ENCODE assay signal across 21 cellular contexts in genomic region chr2:170498559-170498958, GRCh38.
A peak's percentile ranks its signal among the peaks of the same experiment; 100 is the strongest.
DNase-seq lines count a peak whose midpoint lies in the region; ATAC-seq and TF ChIP-seq lines count a peak whose summit lies in the region.
"Had no signal": no experiment of that assay in that cellular context is flagged by ENCODE, and none has a peak within 500 bp of the region (broad histone marks: within the 10 kb centered on the region; RNA-seq: fewer than 3 reads in every experiment).

No MANE protein-coding gene starts in this region.

- H2BK120ac ChIP-seq in mesendoderm (ENCODE audit: low read depth, low read length) = no peak overlapping the region

- H3K4me1 ChIP-seq in HEK293 (ENCODE audit: control insufficient read depth, insufficient read depth, low read length) = no peaks in the 10 kb centered on the region
- H3K4me1 ChIP-seq in mesendoderm (ENCODE audit: control insufficient read depth, low read depth, low read length) = peaks cover 11% of the 10 kb centered on the region
- H3K4me1 ChIP-seq in ascending aorta = no peaks in the 10 kb centered on the region
- peaks cover 0 to 22% (median 7%) of the 10 kb centered on the region in 9 donors for H3K4me1 ChIP-seq in heart right ventricle
- H3K4me1 ChIP-seq: Peyer's patch had no signal

- H3K56ac ChIP-seq in mesendoderm (ENCODE audit: low read length) = no peak overlapping the region

- no CpG with 5 or more reads among the region's 4 CpGs for WGBS in mesendoderm (ENCODE audit: extremely low coverage, insufficient coverage, low lambda C conversion rate)
- WGBS in heart right ventricle, 2 donors = 42 to 45% methylated on average over 4 of the region's 4 CpGs

- DNase-seq in NCI-H1436 (lab: John Stamatoyannopoulos, UW) (peak; percentile 72), NCI-H1436 treated with DMSO at 0.1 percent for 48 hours (lab: John Stamatoyannopoulos, UW) (no peak), NCI-H748 (lab: John Stamatoyannopoulos, UW; ENCODE audit: unreplicated experiment) (peak; percentile 87), mesendoderm (no peak), ascending aorta (ENCODE audit: low spot score in 2 of 2) (no peak), RPMI8226 (no peak), heart right ventricle (no peak)
- DNase-seq: COR-L47, DND-41, GDM1, GOT3, HFFc6, KG1, NCI-H1048, NCI-H2081 treated with DMSO at 0.1 percent for 48 hours, NCI-H526 treated with DMSO at 0.1 percent for 48 hours, Peyer's patch, SHP77 had no signal

- H4K5ac ChIP-seq in mesendoderm (ENCODE audit: low read length) = no peak overlapping the region

- H3K4me2 ChIP-seq in mesendoderm (ENCODE audit: low read length) = no peak overlapping the region

- H3K23ac ChIP-seq in mesendoderm (ENCODE audit: low read length) = no peak overlapping the region

- H3K9me3 ChIP-seq in HEK293 (ENCODE audit: control insufficient read depth, insufficient read depth, low read depth, low read length) (no peaks in the 10 kb centered on the region), ascending aorta (no peaks in the 10 kb centered on the region), heart right ventricle (no peaks in the 10 kb centered on the region)
- H3K9me3 ChIP-seq: Peyer's patch had no signal

- H2AK5ac ChIP-seq in mesendoderm (ENCODE audit: low read length) = no peak overlapping the region

- peak overlapping the region; percentile 25 for H2BK15ac ChIP-seq in mesendoderm (replicated peaks; ENCODE audit: low read depth)

- H3K4me3 ChIP-seq in HEK293 (ENCODE audit: low read depth, low read length) = no peak overlapping the region
- no peak overlapping the region for H3K4me3 ChIP-seq in mesendoderm (ENCODE audit: low read length)
- H3K4me3 ChIP-seq in ascending aorta = no peak overlapping the region
- no peak overlapping the region for H3K4me3 ChIP-seq in heart right ventricle
- H3K4me3 ChIP-seq: Peyer's patch had no signal

- H3K27me3 ChIP-seq in mesendoderm (ENCODE audit: insufficient read depth, low read length, poor library complexity) (no peaks in the 10 kb centered on the region), ascending aorta (no peaks in the 10 kb centered on the region), heart right ventricle (peaks cover 0 to 12% (median 6%) of the 10 kb centered on the region in 7 donors)
- H3K27me3 ChIP-seq: Peyer's patch had no signal

- H3K18ac ChIP-seq in mesendoderm (ENCODE audit: low read length) = no peak overlapping the region

- H3K36me3 ChIP-seq in HEK293 (ENCODE audit: control insufficient read depth in 2 of 2, insufficient read depth in 1 of 2, low read length in 2 of 2) = no peaks in the 10 kb centered on the region
- H3K36me3 ChIP-seq in mesendoderm (ENCODE audit: control insufficient read depth, insufficient read depth, low read length) = no peaks in the 10 kb centered on the region
- no peaks in the 10 kb centered on the region for H3K36me3 ChIP-seq in ascending aorta
- no peaks in the 10 kb centered on the region for H3K36me3 ChIP-seq in heart right ventricle
- H3K36me3 ChIP-seq: Peyer's patch had no signal

- CTCF ChIA-PET in HEK293 (lab: Yijun Ruan, JAX) = interaction anchor here (0.9 kb wide), 1 partner anchor 12 kb away, joined by 3 read pairs; no protein-coding TSS in a partner anchor

- no peak overlapping the region for H3K4ac ChIP-seq in mesendoderm (ENCODE audit: low read depth, low read length)

- H4K8ac ChIP-seq in mesendoderm (ENCODE audit: low read depth, low read length) = no peak overlapping the region

- POLR2A ChIA-PET in HEK293 (lab: Yijun Ruan, JAX) = no interaction called here

- no peaks in the 10 kb centered on the region for H3K79me2 ChIP-seq in mesendoderm (ENCODE audit: control insufficient read depth, insufficient read depth, low read length)

- intact Hi-C loops in ascending aorta (cut with DNase I) = no loop called here
- intact Hi-C loops in heart right ventricle (cut with DNase I) = loop anchor here in 1 of 10 donors (10.0 kb wide), 1 partner anchor 216 kb away; the partner anchor contains the start of gene SP5

- ATAC-seq in heart right ventricle = no peak
- ATAC-seq: SK-N-SH treated with all-trans-retinoic acid at 6 μM for 48 hours had no signal

- H3K79me1 ChIP-seq in mesendoderm (ENCODE audit: low read length) = no peaks in the 10 kb centered on the region

- H3K27ac ChIP-seq in HEK293 (ENCODE audit: extremely low read depth, low read depth, low read length) (no peak overlapping the region), mesendoderm (ENCODE audit: low read depth, low read length) (no peak overlapping the region), ascending aorta (no peak overlapping the region), heart right ventricle (no peak overlapping the region)
- H3K27ac ChIP-seq: C4-2B, Peyer's patch had no signal

- TF ChIP-seq CTCF in HEK293 (tag by site-specific recombination; IDR thresholded peaks at IDR 0.05) (no peak), ascending aorta (IDR thresholded peaks at IDR 0.05) (no peak), heart right ventricle (IDR thresholded peaks at IDR 0.05) (no peak)

- H3K9ac ChIP-seq in mesendoderm (ENCODE audit: low read length) = no peak overlapping the region

- no peak overlapping the region for H2BK5ac ChIP-seq in mesendoderm (ENCODE audit: low read length)

TF ChIP-seq in HEK293, 187 proteins besides CTCF, POLR2A, EP300 and RAD21:
- TF ChIP-seq WT1 (tag by site-specific recombination; IDR thresholded peaks at IDR 0.05) (peak; percentile 57), ZNF433 (tag by site-specific recombination; IDR thresholded peaks at IDR 0.05; ENCODE audit: low read depth) (no peak), ZNF621 (tag by site-specific recombination; IDR thresholded peaks at IDR 0.05) (no peak), ZNF16 (tag by site-specific recombination; IDR thresholded peaks at IDR 0.05; ENCODE audit: low read depth) (no peak)

Comparison
In these comparisons a context has a peak if more than half of its experiments do, and no peak if none do; other contexts are left out.
1. DNase-seq: peak in NCI-H1436 (single experiment) and NCI-H748 (single experiment); none in NCI-H1436 treated with DMSO at 0.1 percent for 48 hours (single experiment), mesendoderm (single experiment), ascending aorta (0 of 2), RPMI8226 (single experiment) and heart right ventricle (0 of 2).